In genomic region chr18:27605107-27605834, GRCh38 we compare ENCODE assay signal across 8 cellular contexts.
DNase-seq lines count a peak whose midpoint lies in the region; ATAC-seq, FAIRE-seq and TF ChIP-seq lines count a peak whose summit lies in the region.

No MANE protein-coding gene starts in this region.

- WGBS in hepatocyte (ENCODE audit: low lambda C conversion rate, missing lambda C conversion rate): 24% methylated on average over 5 of the region's 5 CpGs

- H3K9me2 ChIP-seq in hepatocyte (replicated peaks; ENCODE audit: insufficient read depth): no peaks in the 10 kb centered on the region

- DNase-seq in DND-41: peak; percentile 67
- peak; percentile 98 for DNase-seq in NCI-H510A treated with DMSO at 0.1 percent for 48 hours (lab: John Stamatoyannopoulos, UW)
- DNase-seq in astrocyte (ENCODE audit: low read depth): peak; percentile 50
- DNase-seq in hepatocyte (ENCODE audit: low spot score): peak; percentile 92
- DNase-seq in sciatic nerve (ENCODE audit: low spot score): peak; percentile 62

- no peak overlapping the region for H2AFZ ChIP-seq in DND-41 (ENCODE audit: low read depth, low read length)
- no peak overlapping the region for H2AFZ ChIP-seq in astrocyte (ENCODE audit: low read depth, low read length)
- no peak overlapping the region for H2AFZ ChIP-seq in hepatocyte

- H3K9ac ChIP-seq in DND-41 (ENCODE audit: low read depth, low read length): no peak overlapping the region
- no peak overlapping the region for H3K9ac ChIP-seq in astrocyte (ENCODE audit: low read length)

- FAIRE-seq in astrocyte (lab: Jason Lieb, UNC): peak; percentile 94

- no peaks in the 10 kb centered on the region for H3K9me3 Mint-ChIP-seq in astrocyte (ENCODE audit: unreplicated experiment)

- H3K9me3 ChIP-seq in DND-41 (ENCODE audit: insufficient read depth, low read length, severe bottlenecking) (no peaks in the 10 kb centered on the region), astrocyte (ENCODE audit: insufficient read depth, low read depth, low read length) (no peaks in the 10 kb centered on the region), hepatocyte (ENCODE audit: low read depth) (no peaks in the 10 kb centered on the region)

- no peaks in the 10 kb centered on the region for H3K36me3 Mint-ChIP-seq in astrocyte (ENCODE audit: low read depth, unreplicated experiment)

- H3K79me2 ChIP-seq in DND-41 (ENCODE audit: insufficient read depth, low read length) (no peaks in the 10 kb centered on the region), astrocyte (ENCODE audit: insufficient read depth, low read length) (no peaks in the 10 kb centered on the region), hepatocyte (no peaks in the 10 kb centered on the region)

- H3K4me2 ChIP-seq in DND-41 (ENCODE audit: insufficient read depth, low read length) (no peak overlapping the region), astrocyte (ENCODE audit: low read length) (no peak overlapping the region), hepatocyte (peak overlapping the region; percentile 7)

- no peak overlapping the region for H3K27ac ChIP-seq in DND-41 (ENCODE audit: low read length)
- H3K27ac ChIP-seq in astrocyte (ENCODE audit: low read depth, low read length): no peak overlapping the region
- peak overlapping the region; percentile 44 for H3K27ac ChIP-seq in hepatocyte

- ATAC-seq in DND-41 (ENCODE audit: insufficient read depth, low read depth) (peak; percentile 94), GM19467 (IDR thresholded peaks at IDR 0.05; ENCODE audit: unreplicated experiment) (peak; percentile 83), HG03565 (IDR thresholded peaks at IDR 0.05; ENCODE audit: unreplicated experiment) (peak; percentile 67), sciatic nerve (peak; percentile 74), GM18873 (IDR thresholded peaks at IDR 0.05; ENCODE audit: low FRiP score, unreplicated experiment) (no peak)

- H3K4me3 Mint-ChIP-seq in astrocyte (ENCODE audit: unreplicated experiment): no peak overlapping the region

- no peaks in the 10 kb centered on the region for H3K4me1 ChIP-seq in DND-41 (ENCODE audit: insufficient read depth, low read length)
- H3K4me1 ChIP-seq in astrocyte (ENCODE audit: insufficient read depth, low read length): peaks cover 5% of the 10 kb centered on the region
- peaks cover 4% of the 10 kb centered on the region for H3K4me1 ChIP-seq in hepatocyte (ENCODE audit: insufficient read depth)

- H3K4me3 ChIP-seq in DND-41 (ENCODE audit: low read depth in 1 of 2, low read length in 2 of 2) (no peak overlapping the region), astrocyte (ENCODE audit: insufficient read depth, low read depth, low read length) (no peak overlapping the region), hepatocyte (no peak overlapping the region)

- intact Hi-C loops in sciatic nerve (cut with DNase I): no loop called here

- no peaks in the 10 kb centered on the region for H3K27me3 Mint-ChIP-seq in astrocyte (ENCODE audit: low read depth, unreplicated experiment)

- peak overlapping the region; percentile 79 for H3K27ac Mint-ChIP-seq in astrocyte (ENCODE audit: unreplicated experiment)

- H3K27me3 ChIP-seq in DND-41 (ENCODE audit: insufficient read depth, low read length, poor library complexity): no peaks in the 10 kb centered on the region
- no peaks in the 10 kb centered on the region for H3K27me3 ChIP-seq in astrocyte (ENCODE audit: insufficient read depth, low read length)
- H3K27me3 ChIP-seq in hepatocyte: no peaks in the 10 kb centered on the region

- no peaks in the 10 kb centered on the region for H3K36me3 ChIP-seq in DND-41 (ENCODE audit: insufficient read depth, low read length)
- H3K36me3 ChIP-seq in astrocyte (ENCODE audit: insufficient read depth, low read length): no peaks in the 10 kb centered on the region
- no peaks in the 10 kb centered on the region for H3K36me3 ChIP-seq in hepatocyte (replicated peaks; ENCODE audit: insufficient read depth, low read depth)

- H3K4me1 Mint-ChIP-seq in astrocyte (ENCODE audit: low read depth, unreplicated experiment): peaks cover 10% of the 10 kb centered on the region

- H4K20me1 ChIP-seq in DND-41 (ENCODE audit: insufficient read depth, low read length) (no peaks in the 10 kb centered on the region), astrocyte (ENCODE audit: insufficient read depth, low read length) (no peaks in the 10 kb centered on the region), hepatocyte (ENCODE audit: insufficient read depth, poor library complexity, severe bottlenecking) (no peaks in the 10 kb centered on the region)

- TF ChIP-seq CTCF in DND-41 (IDR thresholded peaks at IDR 0.05; ENCODE audit: borderline replicate concordance, extremely low read depth, low read length, poor library complexity, severe bottlenecking): peak; percentile 90
- TF ChIP-seq CTCF in astrocyte (IDR thresholded peaks at IDR 0.05; ENCODE audit: insufficient read depth, low read depth, low read length): peak; percentile 92
- TF ChIP-seq CTCF in hepatocyte (IDR thresholded peaks at IDR 0.05; ENCODE audit: poor library complexity): peak; percentile 92
